ENCODE assay signal across 35 cellular contexts in genomic region chr4:101555341-101555880, GRCh38.
"Had no signal": no experiment of that assay in that cellular context is flagged by ENCODE, and none has a peak within 500 bp of the region (broad histone marks: within the 10 kb centered on the region; RNA-seq: fewer than 3 reads in every experiment).

No MANE protein-coding gene starts in this region.

- H3K27ac Mint-ChIP-seq: activated B cell treated with CpG ODN at 0.5 μM for 24 hours; activated CD4-positive, alpha-beta memory T cell treated with anti-CD3 and anti-CD28 coated beads, Interleukin-2, amount 10 ng/mL, durations not matched to agents 7 days and 5 days; activated CD8-positive, alpha-beta memory T cell treated with anti-CD3 and anti-CD28 coated beads, Interleukin-2, amount 10 ng/mL, durations not matched to agents 7 days and 5 days; activated naive CD8-positive, alpha-beta T cell treated with anti-CD3 and anti-CD28 coated beads for 36 hours; activated T-cell treated with anti-CD3 and anti-CD28 coated beads, Interleukin-2, amount 50 U/mL, for 72 hours; activated T-helper 17 cell treated with anti-CD3 and anti-CD28 coated beads, Interleukin-2, amount 50 U/mL, for 72 hours had no signal

- H3K27ac ChIP-seq: KMS-11, PC-9, RWPE1, VCaP had no signal

- DNase-seq: activated B cell treated with CpG ODN at 0.5 μM for 24 hours; activated CD4-positive, alpha-beta memory T cell treated with anti-CD3 and anti-CD28 coated beads, Interleukin-2, amount 10 ng/mL, durations not matched to agents 7 days and 5 days; activated CD4-positive, alpha-beta T cell treated with anti-CD3 and anti-CD28 coated beads for 4 hours; activated CD4-positive, CD25-positive, alpha-beta regulatory T cell treated with anti-CD3 and anti-CD28 coated beads, Interleukin-2, amount 50 U/mL, for 72 hours; activated CD8-positive, alpha-beta memory T cell treated with anti-CD3 and anti-CD28 coated beads for 24 hours; activated CD8-positive, alpha-beta memory T cell treated with anti-CD3 and anti-CD28 coated beads, Interleukin-2, amount 10 ng/mL, durations not matched to agents 7 days and 5 days; activated CD8-positive, alpha-beta memory T cell treated with anti-CD3 and anti-CD28 coated beads, Interleukin-2, amount 50 U/mL, for 48 hours; activated effector memory CD4-positive, alpha-beta T cell treated with anti-CD3 and anti-CD28 coated beads, Interleukin-2, amount 50 U/mL, for 16 hours; activated naive CD4-positive, alpha-beta T cell; activated naive CD4-positive, alpha-beta T cell treated with anti-CD3 and anti-CD28 coated beads, Interleukin-2, amount 50 U/mL, for 16 hours; activated naive CD8-positive, alpha-beta T cell treated with anti-CD3 and anti-CD28 coated beads for 36 hours; activated T-cell treated with anti-CD3 and anti-CD28 coated beads, Interleukin-2, amount 50 U/mL, for 72 hours; amniotic stem cell; aorta; NCI-H1092 treated with DMSO at 0.1 percent for 48 hours; NCI-H1417; NCI-H146; NCI-H187; NCI-H2029 treated with DMSO at 0.1 percent for 48 hours; NCI-H2107; NCI-H2171; NCI-H510A; NCI-H526; NCI-H748 treated with DMSO at 0.1 percent for 48 hours; NK-92 treated with Interleukin-12 subunit alpha and Interleukin-12 subunit beta, amount 100 ng/mL, for 24 hours; PC-9; SW 1271; T-helper 1 cell; T-helper 2 cell; T-helper 9 cell had no signal

- H3K4me3 Mint-ChIP-seq: activated B cell treated with CpG ODN at 0.5 μM for 24 hours; activated CD4-positive, alpha-beta memory T cell treated with anti-CD3 and anti-CD28 coated beads, Interleukin-2, amount 10 ng/mL, durations not matched to agents 7 days and 5 days; activated CD8-positive, alpha-beta memory T cell treated with anti-CD3 and anti-CD28 coated beads, Interleukin-2, amount 10 ng/mL, durations not matched to agents 7 days and 5 days; activated naive CD8-positive, alpha-beta T cell treated with anti-CD3 and anti-CD28 coated beads for 36 hours; activated T-cell treated with anti-CD3 and anti-CD28 coated beads, Interleukin-2, amount 50 U/mL, for 72 hours; activated T-helper 17 cell treated with anti-CD3 and anti-CD28 coated beads, Interleukin-2, amount 50 U/mL, for 72 hours had no signal

- H2AFZ ChIP-seq: PC-9 had no signal

- H3K27me3 Mint-ChIP-seq: activated B cell treated with CpG ODN at 0.5 μM for 24 hours; activated CD4-positive, alpha-beta memory T cell treated with anti-CD3 and anti-CD28 coated beads, Interleukin-2, amount 10 ng/mL, durations not matched to agents 7 days and 5 days; activated CD8-positive, alpha-beta memory T cell treated with anti-CD3 and anti-CD28 coated beads, Interleukin-2, amount 10 ng/mL, durations not matched to agents 7 days and 5 days; activated T-helper 17 cell treated with anti-CD3 and anti-CD28 coated beads, Interleukin-2, amount 50 U/mL, for 72 hours had no signal

- H3K4me2 ChIP-seq: KMS-11, PC-9 had no signal

- FAIRE-seq: RCC 7860 had no signal

- H3K4me3 ChIP-seq: PC-9 had no signal

- H3K9ac ChIP-seq: KMS-11 had no signal

- H3K4me1 Mint-ChIP-seq: activated CD4-positive, alpha-beta memory T cell treated with anti-CD3 and anti-CD28 coated beads, Interleukin-2, amount 10 ng/mL, durations not matched to agents 7 days and 5 days; activated CD8-positive, alpha-beta memory T cell treated with anti-CD3 and anti-CD28 coated beads, Interleukin-2, amount 10 ng/mL, durations not matched to agents 7 days and 5 days; activated T-helper 17 cell treated with anti-CD3 and anti-CD28 coated beads, Interleukin-2, amount 50 U/mL, for 72 hours had no signal
